10 cellular contexts compared by ENCODE assay signal in genomic region chr16:66740533-66740932, GRCh38. TPM values are rescaled to one million over a fixed set of nuclear protein-coding genes. Genes with fewer than 3 reads are reported as not detected.
DNase-seq lines count a peak whose midpoint lies in the region; ATAC-seq and TF ChIP-seq lines count a peak whose summit lies in the region.
"Had no signal": no experiment of that assay in that cellular context is flagged by ENCODE, and none has a peak within 500 bp of the region (broad histone marks: within the 10 kb centered on the region; RNA-seq: fewer than 3 reads in every experiment).

No MANE protein-coding gene starts in this region.

- H3K4me1 ChIP-seq in ACC112 (ENCODE audit: control insufficient read depth, insufficient read depth, low read length, unreplicated experiment) (peaks cover 43% of the 10 kb centered on the region), endodermal cell (ENCODE audit: control insufficient read depth, insufficient read depth, low read length) (no peaks in the 10 kb centered on the region), muscle layer of colon (ENCODE audit: insufficient read depth, low read length) (peaks cover 35% of the 10 kb centered on the region)

- intact Hi-C loops in CD4-positive, alpha-beta T cell (cut with DNase I, micrococcal nuclease), result loop anchor here (1.0 to 5.0 kb wide), 5 partner anchors 12 to 334 kb away; no protein-coding TSS in a partner anchor

- POLR2A ChIA-PET in CD4-positive, alpha-beta T cell (lab: Charles Lee), result no interaction called here

- H3K9me3 Mint-ChIP-seq in endodermal cell, result no peaks in the 10 kb centered on the region
- no peaks in the 10 kb centered on the region for H3K9me3 Mint-ChIP-seq in CD4-positive, alpha-beta T cell
- H3K9me3 Mint-ChIP-seq: natural killer cell treated with Interleukin-12 subunit alpha and Interleukin-12 subunit beta and Interleukin-15 and Interleukin-18, amount 100 ng/mL, for 72 hours; stimulated activated naive CD8-positive, alpha-beta T cell treated with anti-CD3 and anti-CD28 coated beads, Interleukin-15, amount 100 ng/mL, for 72 hours had no signal

- TF ChIP-seq CTCF in endodermal cell (conservative IDR thresholded peaks at IDR 0.05) (no peak), GM20000 (IDR thresholded peaks at IDR 0.05; ENCODE audit: extremely low read depth, missing control alignments) (no peak)
- TF ChIP-seq CTCF in CD4-positive, alpha-beta T cell (IDR thresholded peaks at IDR 0.05), result no peak

- H3K27ac Mint-ChIP-seq in endodermal cell, result peak overlapping the region; percentile 49
- H3K27ac Mint-ChIP-seq in CD4-positive, alpha-beta T cell, result no peak overlapping the region

- H3K9me3 ChIP-seq in endodermal cell (ENCODE audit: control insufficient read depth, low read length) (no peaks in the 10 kb centered on the region), muscle layer of colon (ENCODE audit: low read length) (no peaks in the 10 kb centered on the region)
- no peaks in the 10 kb centered on the region for H3K9me3 ChIP-seq in CD4-positive, alpha-beta T cell (ENCODE audit: control insufficient read depth, low read length)

- 85% methylated on average over 2 of the region's 2 CpGs; no CpG with 5 or more reads in 1 of the 2 experiments for WGBS in endodermal cell (ENCODE audit: insufficient coverage in 1 of 2, insufficient read length in 1 of 2), 2 experiments

- peaks cover 48% of the 10 kb centered on the region for H3K79me2 ChIP-seq in ACC112 (ENCODE audit: control insufficient read depth, insufficient read depth, low read length, unreplicated experiment)

- no peaks in the 10 kb centered on the region for H3K27me3 Mint-ChIP-seq in endodermal cell (ENCODE audit: insufficient read depth)
- no peaks in the 10 kb centered on the region for H3K27me3 Mint-ChIP-seq in CD4-positive, alpha-beta T cell
- H3K27me3 Mint-ChIP-seq: natural killer cell treated with Interleukin-12 subunit alpha and Interleukin-12 subunit beta and Interleukin-15 and Interleukin-18, amount 100 ng/mL, for 72 hours; stimulated activated naive CD8-positive, alpha-beta T cell treated with anti-CD3 and anti-CD28 coated beads, Interleukin-15, amount 100 ng/mL, for 72 hours had no signal

- DNase-seq in NCI-H69 (lab: John Stamatoyannopoulos, UW) (peak; percentile 52), endodermal cell (no peak), EL (no peak), midbrain (lab: John Stamatoyannopoulos, UW) (no peak), GM20000 (ENCODE audit: low spot score) (no peak)
- no peak for DNase-seq in CD4-positive, alpha-beta T cell
- DNase-seq: stimulated activated naive CD8-positive, alpha-beta T cell treated with anti-CD3 and anti-CD28 coated beads, Interleukin-15, amount 100 ng/mL, for 72 hours had no signal

- H3K27me3 ChIP-seq in ACC112 (ENCODE audit: insufficient read depth, low read length), result no peaks in the 10 kb centered on the region
- no peaks in the 10 kb centered on the region for H3K27me3 ChIP-seq in endodermal cell (ENCODE audit: control insufficient read depth, insufficient read depth, low read length, poor library complexity, severe bottlenecking)
- no peaks in the 10 kb centered on the region for H3K27me3 ChIP-seq in muscle layer of colon (ENCODE audit: control insufficient read depth in 1 of 2, insufficient read depth in 2 of 2, low read length in 2 of 2)
- H3K27me3 ChIP-seq in CD4-positive, alpha-beta T cell (ENCODE audit: control insufficient read depth, insufficient read depth, low read length), result no peaks in the 10 kb centered on the region

- ATAC-seq in CD4-positive, alpha-beta T cell (ENCODE audit: poor library complexity), result no peak
- ATAC-seq: stimulated activated naive CD8-positive, alpha-beta T cell treated with anti-CD3 and anti-CD28 coated beads, Interleukin-15, amount 100 ng/mL, for 72 hours had no signal

- no peak overlapping the region for H2AFZ ChIP-seq in ACC112 (ENCODE audit: low read length, unreplicated experiment)

- H3K4me3 Mint-ChIP-seq in endodermal cell, result no peak overlapping the region
- H3K4me3 Mint-ChIP-seq in CD4-positive, alpha-beta T cell, result no peak overlapping the region
- H3K4me3 Mint-ChIP-seq: natural killer cell treated with Interleukin-12 subunit alpha and Interleukin-12 subunit beta and Interleukin-15 and Interleukin-18, amount 100 ng/mL, for 72 hours; stimulated activated naive CD8-positive, alpha-beta T cell treated with anti-CD3 and anti-CD28 coated beads, Interleukin-15, amount 100 ng/mL, for 72 hours had no signal

- H3K36me3 ChIP-seq in ACC112 (ENCODE audit: insufficient read depth, low read length) (peaks cover 16% of the 10 kb centered on the region), endodermal cell (ENCODE audit: control insufficient read depth, insufficient read depth, low read length) (peaks cover 92% of the 10 kb centered on the region), muscle layer of colon (ENCODE audit: insufficient read depth, low read length) (peaks cover 35% of the 10 kb centered on the region)

- CTCF ChIA-PET in CD4-positive, alpha-beta T cell (lab: Charles Lee), result interaction anchor here (0.7 to 3.3 kb wide), 6 partner anchors 11 to 334 kb away, joined by 3 to 18 read pairs (median 6); partner anchors contain the start of gene DYNC1LI2

- peak overlapping the region; percentile 19; the same call in 1 of the 2 replicates for H3K4me3 ChIP-seq in ACC112 (ENCODE audit: low read depth, low read length)
- no peak overlapping the region for H3K4me3 ChIP-seq in endodermal cell (ENCODE audit: low read length)
- peak overlapping the region in 1 of 2 donors; percentile 17 for H3K4me3 ChIP-seq in muscle layer of colon (ENCODE audit: low read depth in 1 of 2, low read length in 2 of 2)

- peaks cover 5% of the 10 kb centered on the region for H3K4me1 Mint-ChIP-seq in endodermal cell
- H3K4me1 Mint-ChIP-seq in CD4-positive, alpha-beta T cell (ENCODE audit: low read depth), result peaks cover 24% of the 10 kb centered on the region

- H3K27ac ChIP-seq in ACC112 (ENCODE audit: low read depth, low read length), result peak overlapping the region; percentile 74
- peak overlapping the region; percentile 52 for H3K27ac ChIP-seq in endodermal cell (ENCODE audit: low read depth, low read length)
- peak overlapping the region; percentile 53 for H3K27ac ChIP-seq in muscle layer of colon (ENCODE audit: low read depth, low read length)
- no peak overlapping the region for H3K27ac ChIP-seq in CD4-positive, alpha-beta T cell (ENCODE audit: low read depth, low read length)

- peaks cover 68% of the 10 kb centered on the region for H3K36me3 Mint-ChIP-seq in endodermal cell (ENCODE audit: low read depth)
- H3K36me3 Mint-ChIP-seq in CD4-positive, alpha-beta T cell (ENCODE audit: low read depth), result peaks cover 76% of the 10 kb centered on the region

- no peak overlapping the region for H3K9ac ChIP-seq in endodermal cell (ENCODE audit: extremely low read depth, low read length, poor library complexity, severe bottlenecking)
- peak overlapping the region; percentile 40 for H3K9ac ChIP-seq in muscle layer of colon (ENCODE audit: low read length)

RNA-seq across cellular contexts. Expression of gene DYNC1LI2, which starts 10.9 kb away (rescaled TPM):
- total RNA-seq in endodermal cell, result 10 to 100 TPM; 89.5 to 95.9 TPM
- polyA plus RNA-seq in endodermal cell (2013, experiment 1 of 2), result 87.1 TPM
- 74.4 TPM for polyA plus RNA-seq in endodermal cell (2013, experiment 2 of 2)
- 10 to 100 TPM; 81.8 to 82.4 TPM for total RNA-seq in CD4-positive, alpha-beta T cell

RNA-seq across cellular contexts. Expression of gene CMTM4, which starts 44.0 kb away (rescaled TPM):
- 10 to 100 TPM; 68.2 to 76.2 TPM for total RNA-seq in endodermal cell
- polyA plus RNA-seq in endodermal cell (2013, experiment 1 of 2), result 34.3 TPM
- 30.7 TPM for polyA plus RNA-seq in endodermal cell (2013, experiment 2 of 2)
- 1 to 10 TPM; 1.1 to 1.6 TPM for total RNA-seq in CD4-positive, alpha-beta T cell

Comparison
In these comparisons a context has a peak if more than half of its experiments do, and no peak if none do; other contexts are left out.
1. RNA of gene CMTM4, which starts 44.0 kb away (total RNA-seq): 68.2 to 76.2 TPM in endodermal cell; 1.1 to 1.6 TPM in CD4-positive, alpha-beta T cell; every median in the first group is over 10 times any median in the second.